28 cellular contexts compared by ENCODE assay signal in genomic region chr2:214265991-214266489, GRCh38.
DNase-seq lines count a peak whose midpoint lies in the region; ATAC-seq, FAIRE-seq and TF ChIP-seq lines count a peak whose summit lies in the region.
"Had no signal": no experiment of that assay in that cellular context is flagged by ENCODE, and none has a peak within 500 bp of the region (broad histone marks: within the 10 kb centered on the region; RNA-seq: fewer than 3 reads in every experiment).

No MANE protein-coding gene starts in this region.

- H3K9me3 ChIP-seq in astrocyte (ENCODE audit: insufficient read depth, low read depth, low read length) = no peaks in the 10 kb centered on the region
- H3K9me3 ChIP-seq: A549, BE2C, SJSA1 had no signal

- FAIRE-seq in astrocyte (lab: Jason Lieb, UNC) = no peak
- FAIRE-seq: A549, GM12878, HTR-8/SVneo had no signal

- H3K36me3 Mint-ChIP-seq in astrocyte (ENCODE audit: low read depth, unreplicated experiment) = no peaks in the 10 kb centered on the region
- H3K36me3 Mint-ChIP-seq in activated T-cell treated with anti-CD3 and anti-CD28 coated beads, Interleukin-2, amount 50 U/mL, for 72 hours (ENCODE audit: insufficient read depth in 2 of 2) = no peaks in the 10 kb centered on the region
- H3K36me3 Mint-ChIP-seq: CD14-positive monocyte had no signal

- H3K27me3 Mint-ChIP-seq in astrocyte (ENCODE audit: low read depth, unreplicated experiment) = no peaks in the 10 kb centered on the region
- no peaks in the 10 kb centered on the region for H3K27me3 Mint-ChIP-seq in activated T-cell treated with anti-CD3 and anti-CD28 coated beads, Interleukin-2, amount 50 U/mL, for 72 hours (ENCODE audit: low read depth)

- H3K27ac Mint-ChIP-seq in astrocyte (ENCODE audit: unreplicated experiment) = peak overlapping the region; percentile 6
- H3K27ac Mint-ChIP-seq in activated T-cell treated with anti-CD3 and anti-CD28 coated beads, Interleukin-2, amount 50 U/mL, for 72 hours = no peak overlapping the region
- H3K27ac Mint-ChIP-seq: CD14-positive monocyte, H9 had no signal

- peaks cover 10% of the 10 kb centered on the region for H3K4me1 ChIP-seq in astrocyte (ENCODE audit: insufficient read depth, low read length)
- H3K4me1 ChIP-seq: A549, BE2C, SJSA1 had no signal

- H3K27ac ChIP-seq in astrocyte (ENCODE audit: low read depth, low read length) = no peak overlapping the region
- H3K27ac ChIP-seq: A549, GM23248, SJSA1 had no signal

- H3K4me2 ChIP-seq in astrocyte (ENCODE audit: low read length) = no peak overlapping the region
- H3K4me2 ChIP-seq: A549 had no signal

- no peak for ATAC-seq in activated T-cell treated with anti-CD3 and anti-CD28 coated beads, Interleukin-2, amount 50 U/mL, for 72 hours (replicated peaks in 1 of 2)
- no peak for ATAC-seq in GM18519 (IDR thresholded peaks at IDR 0.05; ENCODE audit: low FRiP score, unreplicated experiment)
- ATAC-seq in GM18520 (IDR thresholded peaks at IDR 0.05; ENCODE audit: unreplicated experiment) = no peak
- ATAC-seq: A549, GM12878, PC-3 had no signal

- H3K36me3 ChIP-seq in astrocyte (ENCODE audit: insufficient read depth, low read length) = no peaks in the 10 kb centered on the region
- H3K36me3 ChIP-seq: BE2C, MG63, SJSA1 had no signal

- H3K9me3 Mint-ChIP-seq in astrocyte (ENCODE audit: unreplicated experiment) = no peaks in the 10 kb centered on the region
- H3K9me3 Mint-ChIP-seq in activated T-cell treated with anti-CD3 and anti-CD28 coated beads, Interleukin-2, amount 50 U/mL, for 72 hours = peaks cover 2 to 3% of the 10 kb centered on the region in 2 donors
- H3K9me3 Mint-ChIP-seq: H9 had no signal

- DNase-seq in EL (peak; percentile 41), astrocyte (ENCODE audit: low read depth) (peak; percentile 60), fibroblast of peridontal ligament (ENCODE audit: extremely low read depth) (peak; percentile 26), NCI-H2107 (lab: John Stamatoyannopoulos, UW) (no peak)
- DNase-seq in activated T-cell treated with anti-CD3 and anti-CD28 coated beads, Interleukin-2, amount 50 U/mL, for 72 hours = no peak
- DNase-seq: BE2C, Calu3, DMS79 treated with DMSO at 0.1 percent for 48 hours, GM23248, H9, KBM-7, MG63, NCI-H1105 treated with DMSO at 0.1 percent for 48 hours, NCI-H146, NCI-H1930, NCI-H446, NCI-H524 treated with DMSO at 0.1 percent for 48 hours, NCI-H774, PC-3, Right ventricle myocardium superior, RPMI8226 had no signal

- no peaks in the 10 kb centered on the region for H3K27me3 ChIP-seq in astrocyte (ENCODE audit: insufficient read depth, low read length)
- H3K27me3 ChIP-seq: BE2C, MG63, SJSA1 had no signal

- TF ChIP-seq CTCF in astrocyte (IDR thresholded peaks at IDR 0.05; ENCODE audit: insufficient read depth, low read depth, low read length) = no peak

- H3K4me1 Mint-ChIP-seq in astrocyte (ENCODE audit: low read depth, unreplicated experiment) = peaks cover 11% of the 10 kb centered on the region
- H3K4me1 Mint-ChIP-seq in activated T-cell treated with anti-CD3 and anti-CD28 coated beads, Interleukin-2, amount 50 U/mL, for 72 hours (ENCODE audit: low read depth) = no peaks in the 10 kb centered on the region
- H3K4me1 Mint-ChIP-seq: CD14-positive monocyte had no signal

- no peak overlapping the region for H3K9ac ChIP-seq in astrocyte (ENCODE audit: low read length)
- H3K9ac ChIP-seq: GM23248 had no signal

- H2AFZ ChIP-seq in astrocyte (ENCODE audit: low read depth, low read length) = no peak overlapping the region
- H2AFZ ChIP-seq: GM23248 had no signal

- H3K79me2 ChIP-seq in astrocyte (ENCODE audit: insufficient read depth, low read length) = no peaks in the 10 kb centered on the region

- H3K4me3 Mint-ChIP-seq in astrocyte (ENCODE audit: unreplicated experiment) = no peak overlapping the region
- no peak overlapping the region for H3K4me3 Mint-ChIP-seq in activated T-cell treated with anti-CD3 and anti-CD28 coated beads, Interleukin-2, amount 50 U/mL, for 72 hours
- H3K4me3 Mint-ChIP-seq: CD14-positive monocyte, H9 had no signal

- no peak overlapping the region for H3K4me3 ChIP-seq in astrocyte (ENCODE audit: insufficient read depth, low read depth, low read length)
- H3K4me3 ChIP-seq: A549, GM12878, GM23248, MG63, SJSA1 had no signal

- no peaks in the 10 kb centered on the region for H4K20me1 ChIP-seq in astrocyte (ENCODE audit: insufficient read depth, low read length)

Comparison
In these comparisons a context has a peak if more than half of its experiments do, and no peak if none do; other contexts are left out.
1. DNase-seq: peak in EL (single experiment), astrocyte (single experiment) and fibroblast of peridontal ligament (single experiment); none in NCI-H2107 (single experiment) and activated T-cell treated with anti-CD3 and anti-CD28 coated beads, Interleukin-2, amount 50 U/mL, for 72 hours (0 of 2).